25 cellular contexts compared by ENCODE assay signal in the genomic region with DNA sequence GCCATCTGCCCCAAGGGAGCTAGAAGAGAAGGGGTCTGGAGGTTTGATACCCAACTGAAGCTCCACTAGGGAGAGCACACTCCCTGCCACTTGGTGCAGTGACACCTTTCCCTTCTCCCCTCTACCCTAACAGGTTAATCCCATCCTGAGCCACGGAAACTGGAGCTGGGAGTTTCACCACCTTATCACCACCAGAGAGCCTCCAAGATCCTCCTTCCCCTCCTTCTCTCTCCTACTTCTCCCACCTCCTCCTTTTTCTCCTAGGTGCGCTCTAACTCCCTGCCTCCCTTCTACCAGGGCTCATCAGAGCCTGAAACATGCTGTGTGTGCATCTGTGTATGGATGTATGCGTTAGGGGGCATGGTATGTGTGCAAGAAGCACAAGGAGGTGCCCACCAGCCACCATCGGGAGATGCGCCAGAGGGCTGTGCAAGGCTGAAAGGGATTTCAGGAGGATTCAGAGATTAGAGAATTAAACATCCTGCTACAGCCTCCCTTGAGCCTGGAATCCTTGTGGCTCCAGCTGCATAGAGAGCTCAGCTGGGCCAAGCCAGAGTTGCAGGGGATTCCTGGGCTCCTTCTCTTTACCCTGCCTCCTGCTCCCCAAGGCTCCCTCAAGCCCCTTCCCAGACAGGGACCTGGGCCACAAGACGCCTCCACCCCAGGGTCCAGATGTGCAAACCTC.
"Had no signal": no experiment of that assay in that cellular context is flagged by ENCODE, and none has a peak within 500 bp of the region (broad histone marks: within the 10 kb centered on the region; RNA-seq: fewer than 3 reads in every experiment).

No MANE protein-coding gene starts in this region.

- H3K27ac ChIP-seq: cardiac muscle cell, ovary, psoas muscle, right atrium auricular region, spleen, upper lobe of right lung had no signal

- H3K4me1 ChIP-seq: psoas muscle, right atrium auricular region, spleen, upper lobe of right lung had no signal

- H3K27ac Mint-ChIP-seq: activated CD4-positive, alpha-beta memory T cell treated with anti-CD3 and anti-CD28 coated beads for 36 hours; activated naive CD8-positive, alpha-beta T cell treated with anti-CD3 and anti-CD28 coated beads for 36 hours; dendritic cell treated with granulocyte-macrophage colony-stimulating factor and Interleukin-4, amounts not matched to agents 40 ng/mL and 50 ng/mL, for 4 days; memory B cell; naive B cell; T-helper 1 cell treated with Interleukin-12 subunit alpha and Interleukin-12 subunit beta and Interleukin-4 antibody, amounts not matched to agents 30 μg/mL and 1 μg/mL, for 36 hours had no signal

- H3K4me3 ChIP-seq: cardiac muscle cell, ovary, psoas muscle, right atrium auricular region, spleen, upper lobe of right lung had no signal

- H3K36me3 Mint-ChIP-seq: activated CD4-positive, alpha-beta memory T cell treated with anti-CD3 and anti-CD28 coated beads for 36 hours; activated naive CD8-positive, alpha-beta T cell treated with anti-CD3 and anti-CD28 coated beads for 36 hours; memory B cell; naive B cell had no signal

- ATAC-seq: esophagus mucosa, psoas muscle, upper lobe of right lung had no signal

- H3K27me3 ChIP-seq: ovary, right atrium auricular region, upper lobe of right lung had no signal

- H3K36me3 ChIP-seq: cardiac muscle cell, ovary, right atrium auricular region, spleen, upper lobe of right lung had no signal

- H3K4me1 Mint-ChIP-seq: activated naive CD8-positive, alpha-beta T cell treated with anti-CD3 and anti-CD28 coated beads for 36 hours; memory B cell; naive B cell had no signal

- FAIRE-seq: endothelial cell of umbilical vein had no signal

- H3K9me3 Mint-ChIP-seq: activated CD4-positive, alpha-beta memory T cell treated with anti-CD3 and anti-CD28 coated beads for 36 hours; activated naive CD8-positive, alpha-beta T cell treated with anti-CD3 and anti-CD28 coated beads for 36 hours; dendritic cell treated with granulocyte-macrophage colony-stimulating factor and Interleukin-4, amounts not matched to agents 40 ng/mL and 50 ng/mL, for 4 days; memory B cell; naive B cell; T-helper 1 cell treated with Interleukin-12 subunit alpha and Interleukin-12 subunit beta and Interleukin-4 antibody, amounts not matched to agents 30 μg/mL and 1 μg/mL, for 36 hours had no signal

- DNase-seq: activated CD4-positive, alpha-beta memory T cell treated with anti-CD3 and anti-CD28 coated beads for 36 hours; activated CD4-positive, alpha-beta T cell treated with anti-CD3 and anti-CD28 coated beads for 4 hours; activated CD4-positive, CD25-positive, alpha-beta regulatory T cell; activated naive CD4-positive, alpha-beta T cell treated with Interleukin-2 at 50 U/mL for 16 hours; activated naive CD8-positive, alpha-beta T cell treated with anti-CD3 and anti-CD28 coated beads for 36 hours; activated T-cell treated with anti-CD3 and anti-CD28 coated beads, Interleukin-2, amount 50 U/mL, for 48 hours; effector memory CD4-positive, alpha-beta T cell; foreskin melanocyte; glutamatergic neuron; hippocampal formation; naive B cell; ovary; psoas muscle; stimulated activated CD4-positive, alpha-beta T cell treated with anti-CD3 and anti-CD28 coated beads, Interleukin-4, amount 100 ng/mL, for 1 hour; stimulated activated naive CD4-positive, alpha-beta T cell; T1000; upper lobe of right lung had no signal

- H3K4me3 Mint-ChIP-seq: activated CD4-positive, alpha-beta memory T cell treated with anti-CD3 and anti-CD28 coated beads for 36 hours; activated naive CD8-positive, alpha-beta T cell treated with anti-CD3 and anti-CD28 coated beads for 36 hours; dendritic cell treated with granulocyte-macrophage colony-stimulating factor and Interleukin-4, amounts not matched to agents 40 ng/mL and 50 ng/mL, for 4 days; memory B cell; naive B cell; T-helper 1 cell treated with Interleukin-12 subunit alpha and Interleukin-12 subunit beta and Interleukin-4 antibody, amounts not matched to agents 30 μg/mL and 1 μg/mL, for 36 hours had no signal

- H3K9me3 ChIP-seq: ovary, psoas muscle, right atrium auricular region, spleen, upper lobe of right lung had no signal
